In genomic region chr5:150846651-150847333, GRCh38 we compare ENCODE assay signal across 8 cellular contexts. TPM values are rescaled to one million over a fixed set of nuclear protein-coding genes. Genes with fewer than 3 reads are reported as not detected.
DNase-seq lines count a peak whose midpoint lies in the region; ATAC-seq lines count a peak whose summit lies in the region.

No MANE protein-coding gene starts in this region.

- H3K36me3 Mint-ChIP-seq in activated naive CD4-positive, alpha-beta T cell treated with anti-CD3 and anti-CD28 coated beads, Interleukin-2, amount 50 U/mL, for 24 hours: no peaks in the 10 kb centered on the region

- in situ Hi-C loops in SK-MEL-5 (cut with HindIII; ENCODE audit: low pct_unique_long_range_greater_than_20kb, low sequenced_read_pairs): no loop called here

- no peaks in the 10 kb centered on the region for H3K27me3 Mint-ChIP-seq in activated naive CD4-positive, alpha-beta T cell treated with anti-CD3 and anti-CD28 coated beads, Interleukin-2, amount 50 U/mL, for 24 hours

- DNase-seq in activated gamma-delta T cell treated with Interleukin-2 at 50 U/mL for 16 hours (peak; percentile 57), activated gamma-delta T cell (lab: John Stamatoyannopoulos, UW) (no peak), NCI-H1048 (lab: John Stamatoyannopoulos, UW) (peak; percentile 44), SK-MEL-5 (ENCODE audit: low read depth, low spot score) (peak; percentile 77), head of caudate nucleus (peak in 27 of 42 donors; percentile 4 to 74 (median 39)), retina (peak; percentile 68)

- H3K4me1 Mint-ChIP-seq in activated naive CD4-positive, alpha-beta T cell treated with anti-CD3 and anti-CD28 coated beads, Interleukin-2, amount 50 U/mL, for 24 hours: peaks cover 21% of the 10 kb centered on the region

- H3K27ac Mint-ChIP-seq in activated naive CD4-positive, alpha-beta T cell treated with anti-CD3 and anti-CD28 coated beads, Interleukin-2, amount 50 U/mL, for 24 hours: peak overlapping the region; percentile 77

- no peaks in the 10 kb centered on the region for H3K9me3 Mint-ChIP-seq in activated naive CD4-positive, alpha-beta T cell treated with anti-CD3 and anti-CD28 coated beads, Interleukin-2, amount 50 U/mL, for 24 hours

- H3K4me3 Mint-ChIP-seq in activated naive CD4-positive, alpha-beta T cell treated with anti-CD3 and anti-CD28 coated beads, Interleukin-2, amount 50 U/mL, for 24 hours: peak overlapping the region; percentile 77

- peak; percentile 94 for ATAC-seq in HG02678 (IDR thresholded peaks at IDR 0.05; ENCODE audit: unreplicated experiment)

- intact Hi-C loops in head of caudate nucleus (cut with DNase I): loop anchor here (5.0 kb wide), 1 partner anchor 284 kb away; no protein-coding TSS in a partner anchor

RNA-seq across cellular contexts. Expression of gene IRGM, which starts 0.5 kb away (rescaled TPM):
- total RNA-seq in SK-MEL-5 (2014; rRNA removed; shearing (Covaris generic)): not detected in 2 replicates
- not detected in 2 replicates for polyA plus RNA-seq in SK-MEL-5 (2015; cell fraction: cytosol; rRNA removed)
- polyA plus RNA-seq in SK-MEL-5 (2015; cell fraction: nucleus; rRNA removed): 0.18 TPM in 1 of 2 replicates, not detected in the other

RNA-seq across cellular contexts. Expression of gene ZNF300, which starts 58.0 kb away (rescaled TPM):
- total RNA-seq in SK-MEL-5 (2014; rRNA removed; shearing (Covaris generic)): 4.4 and 5.1 TPM in 2 replicates
- polyA plus RNA-seq in SK-MEL-5 (2015; cell fraction: cytosol; rRNA removed): 2.0 and 2.4 TPM in 2 replicates
- 77.9 and 82.9 TPM in 2 replicates for polyA plus RNA-seq in SK-MEL-5 (2015; cell fraction: nucleus; rRNA removed)
